21 cellular contexts compared by ENCODE assay signal in genomic region chr17:40870136-40870535, GRCh38. TPM values are rescaled to one million over a fixed set of nuclear protein-coding genes. Genes with fewer than 3 reads are reported as not detected.
A peak's percentile ranks its signal among the peaks of the same experiment; 100 is the strongest.
DNase-seq lines count a peak whose midpoint lies in the region; ATAC-seq, FAIRE-seq and TF ChIP-seq lines count a peak whose summit lies in the region.
"Had no signal": no experiment of that assay in that cellular context is flagged by ENCODE, and none has a peak within 500 bp of the region (broad histone marks: within the 10 kb centered on the region; RNA-seq: fewer than 3 reads in every experiment).

No MANE protein-coding gene starts in this region.

- DNase-seq in HTR-8/SVneo (ENCODE audit: insufficient read length, low spot score) (no peak), left colon (no peak), urothelium cell line (ENCODE audit: low spot score) (no peak), uterus (no peak), smooth muscle cell (lab: John Stamatoyannopoulos, UW; ENCODE audit: unreplicated experiment) (no peak)
- DNase-seq in natural killer cell treated with Interleukin-12 subunit alpha and Interleukin-12 subunit beta and Interleukin-15 and Interleukin-18, amount 100 ng/mL, for 72 hours (ENCODE audit: low spot score): no peak
- DNase-seq: C1 segment of cervical spinal cord; Calu3; CD4-positive, alpha-beta memory T cell; COR-L47; DMS53; DMS79 treated with DMSO at 0.1 percent for 48 hours; GDM1; H9 had no signal

- H3K79me2 ChIP-seq in smooth muscle cell (ENCODE audit: low read depth): no peaks in the 10 kb centered on the region

- H3K4me3 ChIP-seq in uterus: no peak overlapping the region
- no peak overlapping the region for H3K4me3 ChIP-seq in smooth muscle cell
- H3K4me3 ChIP-seq: GM12878 had no signal

- H2AFZ ChIP-seq in smooth muscle cell (ENCODE audit: low read depth): no peak overlapping the region

- no peak for TF ChIP-seq POLR2A in uterus (IDR thresholded peaks at IDR 0.05)

- 49% methylated on average over 4 of the region's 4 CpGs for WGBS in smooth muscle cell (ENCODE audit: low lambda C conversion rate)

- H3K4me1 ChIP-seq in uterus (no peaks in the 10 kb centered on the region), smooth muscle cell (ENCODE audit: low read depth) (no peaks in the 10 kb centered on the region)

- H3K4me2 ChIP-seq in smooth muscle cell: no peak overlapping the region

- no peak for TF ChIP-seq CTCF in uterus (IDR thresholded peaks at IDR 0.05)
- TF ChIP-seq CTCF in smooth muscle cell (IDR thresholded peaks at IDR 0.05; ENCODE audit: borderline replicate concordance, insufficient read depth, poor library complexity, severe bottlenecking): no peak

- peak; percentile 15 for ATAC-seq in left colon
- no peak for ATAC-seq in natural killer cell treated with Interleukin-12 subunit alpha and Interleukin-12 subunit beta and Interleukin-15 and Interleukin-18, amount 100 ng/mL, for 72 hours
- ATAC-seq: GM12878, HCT116 had no signal

- intact Hi-C loops in left colon (cut with DNase I, micrococcal nuclease): no loop called here
- intact Hi-C loops in uterus (cut with DNase I; ENCODE audit: low total_unique reads): no loop called here

- H3K9me3 ChIP-seq in uterus (no peaks in the 10 kb centered on the region), smooth muscle cell (replicated peaks; ENCODE audit: low read depth) (no peaks in the 10 kb centered on the region)

- H3K9ac ChIP-seq in smooth muscle cell (ENCODE audit: low read depth): no peak overlapping the region

- H3K36me3 ChIP-seq in uterus: no peaks in the 10 kb centered on the region
- no peaks in the 10 kb centered on the region for H3K36me3 ChIP-seq in smooth muscle cell (ENCODE audit: low read depth)

- H3K9me3 Mint-ChIP-seq in natural killer cell treated with Interleukin-12 subunit alpha and Interleukin-12 subunit beta and Interleukin-15 and Interleukin-18, amount 100 ng/mL, for 72 hours: no peaks in the 10 kb centered on the region
- H3K9me3 Mint-ChIP-seq: CD4-positive, alpha-beta memory T cell; H9 had no signal

- peaks cover 24 to 28% of the 10 kb centered on the region in 2 donors for H3K27me3 Mint-ChIP-seq in natural killer cell treated with Interleukin-12 subunit alpha and Interleukin-12 subunit beta and Interleukin-15 and Interleukin-18, amount 100 ng/mL, for 72 hours

- H3K27ac ChIP-seq in uterus (no peak overlapping the region), smooth muscle cell (ENCODE audit: low read depth) (no peak overlapping the region)

- H3K4me3 Mint-ChIP-seq in natural killer cell treated with Interleukin-12 subunit alpha and Interleukin-12 subunit beta and Interleukin-15 and Interleukin-18, amount 100 ng/mL, for 72 hours: no peak overlapping the region
- H3K4me3 Mint-ChIP-seq: CD4-positive, alpha-beta memory T cell; H9 had no signal

- no peaks in the 10 kb centered on the region for H4K20me1 ChIP-seq in smooth muscle cell (ENCODE audit: low read depth)

- no peaks in the 10 kb centered on the region for H3K27me3 ChIP-seq in uterus
- peaks cover 2% of the 10 kb centered on the region for H3K27me3 ChIP-seq in smooth muscle cell (ENCODE audit: low read depth)

- H3F3A ChIP-seq in smooth muscle cell (ENCODE audit: low read depth): no peaks in the 10 kb centered on the region

- FAIRE-seq in HTR-8/SVneo (lab: Jason Lieb, UNC): peak; percentile 79
- FAIRE-seq in urothelium cell line (lab: Jason Lieb, UNC): peak; percentile 72
- FAIRE-seq: GM12878 had no signal

- H3K36me3 Mint-ChIP-seq in natural killer cell treated with Interleukin-12 subunit alpha and Interleukin-12 subunit beta and Interleukin-15 and Interleukin-18, amount 100 ng/mL, for 72 hours: no peaks in the 10 kb centered on the region
- H3K36me3 Mint-ChIP-seq: CD4-positive, alpha-beta memory T cell had no signal

- no peaks in the 10 kb centered on the region for H3K4me1 Mint-ChIP-seq in natural killer cell treated with Interleukin-12 subunit alpha and Interleukin-12 subunit beta and Interleukin-15 and Interleukin-18, amount 100 ng/mL, for 72 hours (ENCODE audit: low read depth in 2 of 2)
- H3K4me1 Mint-ChIP-seq: CD4-positive, alpha-beta memory T cell had no signal

- no peak overlapping the region for H3K27ac Mint-ChIP-seq in natural killer cell treated with Interleukin-12 subunit alpha and Interleukin-12 subunit beta and Interleukin-15 and Interleukin-18, amount 100 ng/mL, for 72 hours
- H3K27ac Mint-ChIP-seq: CD4-positive, alpha-beta memory T cell; H9 had no signal

RNA-seq across cellular contexts. Expression of gene KRT12, which starts 3.1 kb away (rescaled TPM):
- total RNA-seq in left colon (1 to 10 TPM; 1.2 to 3.9 TPM), uterus (not detected), smooth muscle cell (not detected in 2 replicates)
- total RNA-seq in natural killer cell treated with Interleukin-12 subunit alpha and Interleukin-12 subunit beta and Interleukin-15 and Interleukin-18, amount 100 ng/mL, for 72 hours: not detected
- not detected in 2 replicates for polyA plus RNA-seq in smooth muscle cell
- total RNA-seq: A172; A673; CD4-positive, alpha-beta memory T cell; Daoy; GM12878; H4; H9 had no signal
- polyA plus RNA-seq: BJ; CD4-positive, alpha-beta memory T cell; GM12878 had no signal

RNA-seq across cellular contexts. Expression of gene KRT20, which starts 14.9 kb away (rescaled TPM):
- total RNA-seq in left colon (1,000 to 10,000 TPM; 1,413 to 1,967 TPM), uterus (under 1 TPM in 3 of 4 donors, not detected in 1; 0.26 to 0.83 (median 0.29) TPM), smooth muscle cell (not detected in 2 replicates)
- not detected for total RNA-seq in natural killer cell treated with Interleukin-12 subunit alpha and Interleukin-12 subunit beta and Interleukin-15 and Interleukin-18, amount 100 ng/mL, for 72 hours
- polyA plus RNA-seq in smooth muscle cell: not detected in 2 replicates
- total RNA-seq: A172; A673; CD4-positive, alpha-beta memory T cell; Daoy; H4; H9 had no signal
- polyA plus RNA-seq: BJ; CD4-positive, alpha-beta memory T cell; GM12878 had no signal

RNA-seq across cellular contexts. Expression of gene KRT10, which starts 47.7 kb away (rescaled TPM):
- 10 to 100 TPM; 25.1 to 38.9 TPM for total RNA-seq in left colon
- total RNA-seq in uterus: 10 to 100 TPM in 2 of 4 donors, 1 to 10 TPM in 1, not detected in 1; 6.9 to 47.1 (median 39.8) TPM
- 10 to 100 TPM; 26.8 to 42.3 TPM for total RNA-seq in natural killer cell treated with Interleukin-12 subunit alpha and Interleukin-12 subunit beta and Interleukin-15 and Interleukin-18, amount 100 ng/mL, for 72 hours
- 29.0 and 48.0 TPM in 2 replicates for total RNA-seq in smooth muscle cell
- polyA plus RNA-seq in smooth muscle cell: 186 and 189 TPM in 2 replicates

Comparison
In these comparisons a context has a peak if more than half of its experiments do, and no peak if none do; other contexts are left out.
1. RNA of gene KRT20, which starts 14.9 kb away (total RNA-seq): 1,413 to 1,967 TPM in left colon; 0.26 to 0.83 TPM in uterus, not detected in natural killer cell treated with Interleukin-12 subunit alpha and Interleukin-12 subunit beta and Interleukin-15 and Interleukin-18, amount 100 ng/mL, for 72 hours and not detected in smooth muscle cell; every median in the first group is over 100 times any median in the second.